Comparison of ENCODE assay signal across 9 cellular contexts in the genomic region with DNA sequence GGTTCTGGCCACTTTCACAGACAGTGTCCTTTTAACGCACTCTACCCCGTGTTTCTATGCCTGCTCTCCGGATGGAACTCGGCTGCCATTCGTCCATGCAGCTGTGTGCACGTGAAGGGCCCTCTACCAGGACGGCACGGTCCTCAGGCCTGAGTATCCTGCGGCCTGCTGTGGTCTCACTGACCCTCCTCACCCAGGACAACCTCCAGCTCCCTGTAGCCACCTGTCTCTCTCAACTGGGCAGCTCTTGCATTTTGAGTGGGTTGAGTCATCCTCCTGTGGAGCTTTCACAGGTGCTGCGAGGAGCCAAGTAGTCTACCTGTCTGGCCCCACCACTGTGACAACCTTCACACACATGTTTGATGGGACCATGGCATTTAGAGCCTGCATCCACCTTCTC.
"Had no signal": no experiment of that assay in that cellular context is flagged by ENCODE, and none has a peak within 500 bp of the region (broad histone marks: within the 10 kb centered on the region; RNA-seq: fewer than 3 reads in every experiment).

No MANE protein-coding gene starts in this region.

- H2AFZ ChIP-seq: GM23338 had no signal

- ATAC-seq: GM23338, K562 had no signal

- FAIRE-seq: H1, H54, K562 had no signal

- DNase-seq: H9, HCEC 1CT, IMR-90, KG1 had no signal

- H3K27ac ChIP-seq: HL-60 had no signal

- H3K4me3 ChIP-seq: GM23338, K562 had no signal

- H3K4me2 ChIP-seq: GM23338 had no signal
